In the genomic region with DNA sequence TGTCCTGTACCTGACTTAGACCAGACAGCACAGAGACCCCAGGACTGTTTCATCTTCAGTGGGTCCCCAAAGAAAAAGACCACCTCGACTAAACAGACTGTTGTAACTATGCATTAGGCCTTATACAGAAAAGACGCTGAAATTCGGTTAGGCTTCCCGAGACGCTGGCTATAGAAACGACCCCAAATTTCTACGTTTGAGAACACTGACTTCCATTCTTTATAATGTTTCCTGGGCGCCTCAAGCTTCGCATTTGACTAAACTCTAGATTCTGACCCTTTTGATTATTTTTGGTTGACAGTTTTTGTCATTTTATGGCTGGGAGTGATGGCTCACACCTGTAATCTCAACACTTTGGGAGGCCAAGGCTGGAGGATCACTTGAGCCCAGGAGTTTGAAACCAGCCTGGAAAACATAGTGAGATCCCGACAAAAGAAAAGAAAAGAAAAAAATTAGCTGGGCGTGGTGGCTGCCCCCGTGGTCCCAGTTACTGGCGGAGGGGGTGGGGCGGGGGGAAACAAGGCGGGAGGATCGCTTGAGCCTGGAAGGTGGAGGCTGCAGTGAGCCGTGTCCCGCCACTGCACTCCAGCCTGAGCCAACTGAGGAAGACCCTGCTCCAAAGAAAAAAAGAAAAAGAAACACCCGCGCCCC, we compare ENCODE assay signal across 8 cellular contexts. TPM values are rescaled to one million over a fixed set of nuclear protein-coding genes. Genes with fewer than 3 reads are reported as not detected.
A peak's percentile ranks its signal among the peaks of the same experiment; 100 is the strongest.
DNase-seq lines count a peak whose midpoint lies in the region; ATAC-seq and TF ChIP-seq lines count a peak whose summit lies in the region.

No MANE protein-coding gene starts in this region.

- in situ Hi-C loops in mammary epithelial cell (cut with MboI; ENCODE audit: low sequenced_read_pairs in 2 of 2): no loop called here

- no peaks in the 10 kb centered on the region for H3K27me3 ChIP-seq in mammary epithelial cell (ENCODE audit: insufficient read depth, low read length)
- H3K27me3 ChIP-seq in aorta (ENCODE audit: control insufficient read depth in 1 of 2, insufficient read depth in 2 of 2, low read length in 1 of 2): no peaks in the 10 kb centered on the region

- H3K79me2 ChIP-seq in mammary epithelial cell (ENCODE audit: insufficient read depth, low read length): peaks cover 47% of the 10 kb centered on the region

- BruUV-seq in mammary epithelial cell (replicated peaks; lab: Mats Ljungman, UMichigan): TSS peak; percentile 65

- H3K27ac ChIP-seq in mammary epithelial cell (ENCODE audit: insufficient read depth, low read depth, low read length) (peak overlapping the region; percentile 67), mesodermal cell (ENCODE audit: low read depth, low read length, severe bottlenecking) (peak overlapping the region; percentile 87), aorta (ENCODE audit: low read depth in 1 of 2, low read length in 2 of 2) (no peak overlapping the region)

- peaks cover 1% of the 10 kb centered on the region for H4K20me1 ChIP-seq in mammary epithelial cell (ENCODE audit: insufficient read depth, low read length)

- no peak for TF ChIP-seq CTCF in mammary epithelial cell (conservative IDR thresholded peaks at IDR 0.05 in 1 of 2, IDR thresholded peaks at IDR 0.05 in 1 of 2; ENCODE audit: extremely low read depth in 1 of 2, insufficient read depth in 1 of 2, low read depth in 1 of 2, low read length in 2 of 2)

- WGBS in mammary epithelial cell (ENCODE audit: low coverage, missing lambda C conversion rate): 81% methylated on average over 9 of the region's 20 CpGs
- 44 to 50% methylated on average over 16 of the region's 20 CpGs for WGBS in mesodermal cell (ENCODE audit: insufficient coverage in 2 of 2), 2 experiments
- 38 to 39% methylated on average over 19 to 20 of the region's 20 CpGs for WGBS in aorta, 2 donors

- peak; percentile 39 for DNase-seq in stimulated activated CD4-positive, alpha-beta T cell treated with anti-CD3 and anti-CD28 coated beads, Interleukin-15, amount 100 ng/mL, for 24 hours
- DNase-seq in stimulated activated CD4-positive, alpha-beta T cell treated with anti-CD3 and anti-CD28 coated beads, Interleukin-1b, Interleukin-23, amount 100 ng/mL, for 48 hours: no peak
- no peak for DNase-seq in mammary epithelial cell
- no peak for DNase-seq in aorta
- no peak for DNase-seq in NCI-H2081 (lab: John Stamatoyannopoulos, UW)
- DNase-seq in T1000 (lab: John Stamatoyannopoulos, UW): no peak

- dilution Hi-C loops in mammary epithelial cell (cut with HindIII; ENCODE audit: low sequenced_read_pairs): loop anchor here (5.0 kb wide), 3 partner anchors 199 to 326 kb away; partner anchors contain the start of gene CFAP410

- H3K4me1 ChIP-seq in mammary epithelial cell (ENCODE audit: insufficient read depth, low read length) (peaks cover 20% of the 10 kb centered on the region), mesodermal cell (ENCODE audit: control insufficient read depth, insufficient read depth, low read length, poor library complexity, severe bottlenecking) (peaks cover 16% of the 10 kb centered on the region), aorta (ENCODE audit: control insufficient read depth in 1 of 2, insufficient read depth in 2 of 2, low read length in 2 of 2) (no peaks in the 10 kb centered on the region)

- peak overlapping the region; percentile 88 for H2AFZ ChIP-seq in mammary epithelial cell (ENCODE audit: low read depth, low read length)

- H3K4me3 ChIP-seq in mammary epithelial cell (replicated peaks in 1 of 3; ENCODE audit: insufficient read depth in 1 of 3, low read depth in 2 of 3, low read length in 3 of 3) (peak overlapping the region; percentile 61 to 84 (median 65)), mesodermal cell (ENCODE audit: extremely low read depth, insufficient read depth, low read length, poor library complexity, severe bottlenecking) (peak overlapping the region; percentile 71), aorta (ENCODE audit: low read length in 2 of 2) (peak overlapping the region; percentile 78 to 93)

- H3K36me3 ChIP-seq in mammary epithelial cell (ENCODE audit: insufficient read depth, low read length) (no peaks in the 10 kb centered on the region), mesodermal cell (ENCODE audit: control insufficient read depth, insufficient read depth, low read length) (no peaks in the 10 kb centered on the region), aorta (ENCODE audit: control insufficient read depth in 1 of 2, insufficient read depth in 2 of 2, low read length in 1 of 2) (no peaks in the 10 kb centered on the region)

- peak overlapping the region; percentile 84 for H3K4me2 ChIP-seq in mammary epithelial cell (ENCODE audit: insufficient read depth, low read depth, low read length)

- intact Hi-C loops in mammary epithelial cell (cut with micrococcal nuclease) (no loop called here), aorta (cut with DNase I) (no loop called here)

- H3K9me3 ChIP-seq in mammary epithelial cell (replicated peaks; ENCODE audit: insufficient read depth, low read length) (no peaks in the 10 kb centered on the region), mesodermal cell (ENCODE audit: control insufficient read depth, low read length) (no peaks in the 10 kb centered on the region), aorta (ENCODE audit: control insufficient read depth, low read length) (no peaks in the 10 kb centered on the region)

- CTCF ChIA-PET in mammary epithelial cell (lab: Charles Lee; ENCODE audit: low non-redundant PET): no interaction called here

- peak overlapping the region; percentile 75 for H3K9ac ChIP-seq in mammary epithelial cell (ENCODE audit: insufficient read depth, low read length)

- ATAC-seq in aorta (ENCODE audit: low FRiP score) (no peak), GM18520 (IDR thresholded peaks at IDR 0.05; ENCODE audit: unreplicated experiment) (no peak)

RNA-seq across cellular contexts. Expression of gene TRAPPC10, which starts 0.9 kb away (rescaled TPM):
- total RNA-seq in mammary epithelial cell (10 to 100 TPM; 36.3 to 37.3 TPM), aorta (10 to 100 TPM; 30.3 to 41.5 TPM)
- polyA plus RNA-seq in mammary epithelial cell (18.3 TPM), aorta (10 to 100 TPM in 1 of 2 donors, 1 to 10 TPM in 1; 3.5 to 10.6 TPM)
- polyA minus RNA-seq in mammary epithelial cell: 113 TPM
- polyA plus RNA-seq in mesodermal cell (2013, experiment 1 of 2): 18.1 TPM
- polyA plus RNA-seq in mesodermal cell (2013, experiment 2 of 2): 20.6 TPM

Comparison
In these comparisons a context has a peak if more than half of its experiments do, and no peak if none do; other contexts are left out.
1. H3K27ac ChIP-seq: peak in mammary epithelial cell (single experiment) and mesodermal cell (single experiment); none in aorta (0 of 2).
2. Peak in every context shown above with its lines, with median percentiles within 50 percentile points of each other: H3K4me3 ChIP-seq.